Comparison of ENCODE assay signal across 2 cellular contexts in genomic region chr2:205438241-205438640, GRCh38.
TF ChIP-seq lines count a peak whose summit lies in the region.

No MANE protein-coding gene starts in this region.

TF ChIP-seq in SK-N-SH, 30 proteins besides CTCF, POLR2A, EP300 and RAD21 (continued from another document):
- TF ChIP-seq TCF12 (IDR thresholded peaks at IDR 0.05) (peak; percentile 11; the same call in 1 of the 2 replicates), PBX3 (IDR thresholded peaks at IDR 0.05) (peak; percentile 38; the same call in 1 of the 2 replicates), SIN3A (IDR thresholded peaks at IDR 0.05; ENCODE audit: borderline replicate concordance, low read depth, low read length) (no peak), IRF3 (IDR thresholded peaks at IDR 0.05; ENCODE audit: low read depth, low read length) (no peak), USF2 (IDR thresholded peaks at IDR 0.05; ENCODE audit: borderline replicate concordance, low read depth, low read length) (no peak), RFX5 (IDR thresholded peaks at IDR 0.05; ENCODE audit: low read length) (no peak), GATA2 (CRISPR knock-in tag; IDR thresholded peaks at IDR 0.05) (peak; percentile 55), JUND (IDR thresholded peaks at IDR 0.05) (peak; percentile 35; the same call in 1 of the 2 replicates), ELF1 (IDR thresholded peaks at IDR 0.05) (no peak), MXI1 (IDR thresholded peaks at IDR 0.05; ENCODE audit: low read depth, low read length) (no peak), NFIC (IDR thresholded peaks at IDR 0.05; ENCODE audit: borderline replicate concordance) (no peak), TAF1 (IDR thresholded peaks at IDR 0.05; ENCODE audit: borderline replicate concordance, low read depth, low read length) (no peak)
TF ChIP-seq in SK-N-SH: peak in this region for 4.

TF ChIP-seq in SK-N-SH treated with all-trans-retinoic acid at 6 μM for 48 hours, 23 proteins besides CTCF, POLR2A, EP300 and RAD21 (continued from another document):
- no peak for TF ChIP-seq POU6F1 (CRISPR knock-in tag; IDR thresholded peaks at IDR 0.05; ENCODE audit: borderline replicate concordance, low read depth)
